Comparison of ENCODE assay signal across 8 cellular contexts in the genomic region with DNA sequence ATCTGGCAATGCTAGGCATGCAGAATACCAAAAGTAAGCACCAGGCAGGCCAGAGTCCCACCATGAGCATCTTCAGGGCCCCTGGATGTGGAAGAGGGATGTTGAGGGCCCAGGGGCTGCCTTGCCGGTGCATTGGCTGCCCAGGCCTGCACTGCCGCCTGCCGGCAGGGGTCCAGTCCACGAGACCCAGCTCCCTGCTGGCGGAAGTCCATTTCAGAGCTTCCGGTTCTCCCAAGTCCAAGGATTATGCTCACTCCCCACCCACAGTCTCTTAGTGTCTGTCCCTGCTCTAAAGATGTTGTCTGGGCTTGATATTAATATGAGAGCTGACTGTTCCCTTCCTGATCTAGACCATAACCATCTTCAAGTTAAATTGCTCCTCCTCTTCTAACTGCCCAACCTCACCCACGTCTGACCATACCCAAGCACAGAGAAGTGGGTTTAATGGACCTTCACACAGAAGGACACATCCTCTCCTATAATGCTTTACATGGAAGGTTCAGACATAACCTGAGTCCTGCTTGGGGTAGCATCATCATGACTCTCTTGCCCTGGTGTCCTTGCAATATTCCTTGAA.
DNase-seq lines count a peak whose midpoint lies in the region; ATAC-seq and TF ChIP-seq lines count a peak whose summit lies in the region.

No MANE protein-coding gene starts in this region.

- H3K36me3 Mint-ChIP-seq in H9 (ENCODE audit: insufficient read depth in 1 of 3, low read depth in 3 of 3), result no peaks in the 10 kb centered on the region

- no peak overlapping the region for H3K18ac ChIP-seq in H9 (ENCODE audit: insufficient read length, low read depth, low read length)

- H2BK120ac ChIP-seq in H9 (ENCODE audit: low read depth, low read length, poor library complexity, severe bottlenecking), result no peak overlapping the region

- TF ChIP-seq CTCF in H9 (conservative IDR thresholded peaks at IDR 0.05) (peak; percentile 67), RWPE1 (conservative IDR thresholded peaks at IDR 0.05; ENCODE audit: low read depth) (peak; percentile 20), heart left ventricle (IDR thresholded peaks at IDR 0.05) (peak; percentile 24 to 58 (median 34)), retinal pigment epithelial cell (conservative IDR thresholded peaks at IDR 0.05; ENCODE audit: low read depth, low read length) (peak; percentile 89)

- H3K9me3 ChIP-seq in H9 (ENCODE audit: control insufficient read depth, low read depth, low read length) (no peaks in the 10 kb centered on the region), heart left ventricle (no peaks in the 10 kb centered on the region)

- H3K4me3 Mint-ChIP-seq in H9, result no peak overlapping the region; a peak in 1 of 5 replicates

- H3K27ac ChIP-seq in H9 (ENCODE audit: insufficient read length, low read depth, low read length) (no peak overlapping the region), RWPE1 (no peak overlapping the region), heart left ventricle (no peak overlapping the region)

- no peak overlapping the region for H4K8ac ChIP-seq in H9 (replicated peaks; ENCODE audit: insufficient read length, low read depth, low read length)

- DNase-seq in H9 (peak; percentile 66), RWPE1 (ENCODE audit: low spot score) (peak; percentile 27), heart left ventricle (peak in 4 of 5 donors; percentile 41 to 61 (median 51)), retinal pigment epithelial cell (ENCODE audit: low read depth) (no peak), T-helper 9 cell (no peak), NCI-H1694 (lab: John Stamatoyannopoulos, UW) (no peak), NCI-H1417 treated with DMSO at 0.1 percent for 48 hours (lab: John Stamatoyannopoulos, UW) (no peak)

- H4K20me1 ChIP-seq in H9 (ENCODE audit: control insufficient read depth, insufficient read depth, insufficient read length), result no peaks in the 10 kb centered on the region

- H3K79me1 ChIP-seq in H9 (ENCODE audit: insufficient read depth, low read depth, low read length, poor library complexity, severe bottlenecking), result no peaks in the 10 kb centered on the region

- peaks cover 17 to 18% of the 10 kb centered on the region in 2 experiments for H3K4me1 Mint-ChIP-seq in H9

- H3K36me3 ChIP-seq in heart left ventricle, result no peaks in the 10 kb centered on the region

- no peak overlapping the region for H3K4me3 ChIP-seq in heart left ventricle
- H3K4me3 ChIP-seq in retinal pigment epithelial cell (ENCODE audit: low read length), result no peak overlapping the region

- no peak overlapping the region for H2BK15ac ChIP-seq in H9 (ENCODE audit: low read depth, low read length)

- H3K23me2 ChIP-seq in H9 (ENCODE audit: insufficient read length, low read depth, low read length, poor library complexity, severe bottlenecking), result no peaks in the 10 kb centered on the region

- H3T11ph ChIP-seq in H9 (ENCODE audit: low read length), result no peak overlapping the region

- no peak overlapping the region for H3K56ac ChIP-seq in H9 (ENCODE audit: insufficient read length, low read depth, low read length)

- intact Hi-C loops in heart left ventricle (cut with DNase I), result loop anchor here (2.0 to 10.0 kb wide), 10 partner anchors 41 to 149 kb away; no protein-coding TSS in a partner anchor

- no peak overlapping the region for H4K91ac ChIP-seq in H9 (ENCODE audit: insufficient read length, low read depth, low read length)

- H3K27me3 Mint-ChIP-seq in H9 (ENCODE audit: low read depth), result no peaks in the 10 kb centered on the region; the same call in 1 of the 2 replicates

- no peak overlapping the region for H3K4me2 ChIP-seq in H9 (ENCODE audit: insufficient read depth, insufficient read length, low read length)

- H3K9ac ChIP-seq in H9 (ENCODE audit: extremely low read depth, insufficient read length, low read length), result no peak overlapping the region

- ATAC-seq in heart left ventricle, result peak in 3 of 4 donors; percentile 51 to 63 (median 56)
- ATAC-seq in HG03378 (IDR thresholded peaks at IDR 0.05; ENCODE audit: unreplicated experiment), result no peak

- H2BK12ac ChIP-seq in H9 (ENCODE audit: insufficient read length, low read depth, low read length), result no peak overlapping the region

- no peaks in the 10 kb centered on the region for H3K27me3 ChIP-seq in H9 (ENCODE audit: insufficient read depth, low read length)
- H3K27me3 ChIP-seq in heart left ventricle, result peaks cover 0 to 9% (median 0%) of the 10 kb centered on the region in 9 donors

- POLR2A ChIA-PET in RWPE1 (lab: Yijun Ruan, JAX; ENCODE audit: low non-redundant PET), result no interaction called here

- no peak overlapping the region for H3K27ac Mint-ChIP-seq in H9

- no peak overlapping the region for H3K4ac ChIP-seq in H9 (ENCODE audit: low read depth, low read length)

- no peak overlapping the region for H2BK5ac ChIP-seq in H9 (ENCODE audit: insufficient read length, low read length)

- no peak overlapping the region for H2BK20ac ChIP-seq in H9 (ENCODE audit: low read depth, low read length, poor library complexity, severe bottlenecking)

- H4K5ac ChIP-seq in H9 (ENCODE audit: insufficient read length, low read depth, low read length), result no peak overlapping the region

- H3K23ac ChIP-seq in H9 (ENCODE audit: insufficient read length, low read depth, low read length), result no peak overlapping the region

- H3K79me2 ChIP-seq in H9 (ENCODE audit: insufficient read depth, low read length), result no peaks in the 10 kb centered on the region

- CTCF ChIA-PET in RWPE1 (lab: Yijun Ruan, JAX), result interaction anchor here (0.6 to 3.5 kb wide), 6 partner anchors 13 to 234 kb away, joined by 3 to 17 read pairs (median 4); no protein-coding TSS in a partner anchor

- no CpG with 5 or more reads among the region's 7 CpGs for WGBS in H9 (ENCODE audit: extremely low coverage, insufficient read length, low lambda C conversion rate)
- WGBS in heart left ventricle, 4 donors, result 16 to 37% (median 34%) methylated on average over 7 of the region's 7 CpGs

- H2AK5ac ChIP-seq in H9 (ENCODE audit: insufficient read length, low read length), result no peak overlapping the region

- H2AFZ ChIP-seq in H9 (ENCODE audit: low read length), result no peak overlapping the region

- H3K14ac ChIP-seq in H9 (ENCODE audit: insufficient read depth, low read length), result no peak overlapping the region

- peaks cover 3% of the 10 kb centered on the region; the same call in 1 of the 2 replicates for H3K4me1 ChIP-seq in H9 (ENCODE audit: insufficient read depth, low read length)
- peaks cover 0 to 52% (median 10%) of the 10 kb centered on the region in 12 donors for H3K4me1 ChIP-seq in heart left ventricle

- H3K9me3 Mint-ChIP-seq in H9, result no peaks in the 10 kb centered on the region; a peak in 1 of 5 replicates

- TF ChIP-seq POLR2A in heart left ventricle (IDR thresholded peaks at IDR 0.05), result no peak

Comparison
In these comparisons a context has a peak if more than half of its experiments do, and no peak if none do; other contexts are left out.
1. DNase-seq: peak in H9 (single experiment), RWPE1 (single experiment) and heart left ventricle (4 of 5); none in retinal pigment epithelial cell (single experiment), T-helper 9 cell (single experiment), NCI-H1694 (single experiment) and NCI-H1417 treated with DMSO at 0.1 percent for 48 hours (single experiment).
2. CTCF ChIP-seq: peak in every context shown above with its lines; median percentile 89 in retinal pigment epithelial cell; 67 in H9; 34 in heart left ventricle; 20 in RWPE1.